ENCODE assay signal across 1 cellular context in genomic region chr6:20334961-20335360, GRCh38.
TF ChIP-seq lines count a peak whose summit lies in the region.

No MANE protein-coding gene starts in this region.

TF ChIP-seq in H1, 55 proteins besides CTCF, POLR2A, EP300 and RAD21:
- TF ChIP-seq RBBP5 (IDR thresholded peaks at IDR 0.05; ENCODE audit: borderline replicate concordance, low read depth, low read length) (no peak), JUND (IDR thresholded peaks at IDR 0.05; ENCODE audit: low read length) (no peak), BRCA1 (IDR thresholded peaks at IDR 0.05; ENCODE audit: low read depth, low read length) (no peak), USF2 (IDR thresholded peaks at IDR 0.05; ENCODE audit: low read length) (no peak), KDM1A (IDR thresholded peaks at IDR 0.05; ENCODE audit: borderline replicate concordance, low read length) (no peak), KDM5A (IDR thresholded peaks at IDR 0.05; ENCODE audit: low read length) (no peak), ATF3 (IDR thresholded peaks at IDR 0.05; ENCODE audit: insufficient read depth, low read depth, low read length) (no peak), FOSL1 (IDR thresholded peaks at IDR 0.05; ENCODE audit: insufficient read depth, low read depth, low read length) (no peak), CHD7 (IDR thresholded peaks at IDR 0.05; ENCODE audit: insufficient replicate concordance, low read length) (no peak), MAX (IDR thresholded peaks at IDR 0.05) (no peak), NRF1 (IDR thresholded peaks at IDR 0.05; ENCODE audit: low read depth, low read length) (no peak), ATF2 (IDR thresholded peaks at IDR 0.05; ENCODE audit: low read length) (no peak)
